19 cellular contexts compared by ENCODE assay signal in the genomic region with DNA sequence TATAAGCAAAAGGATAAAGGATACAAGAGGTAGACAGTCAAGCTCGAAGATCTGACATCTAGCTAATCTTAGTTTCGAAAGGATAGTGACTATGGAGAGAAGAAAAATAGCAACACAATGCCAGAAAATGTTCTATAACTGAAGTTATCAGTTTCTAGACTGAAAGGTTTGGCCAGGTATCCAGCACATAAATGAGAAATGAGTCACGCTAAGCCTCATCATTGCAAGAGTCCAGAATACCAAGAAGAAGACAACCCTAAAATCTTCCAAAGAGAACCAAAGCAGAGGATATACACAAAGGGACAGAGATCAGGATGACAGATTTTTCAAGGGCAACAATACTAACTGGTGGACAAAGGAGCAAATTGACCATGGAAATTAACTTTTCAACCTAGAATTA.
"Had no signal": no experiment of that assay in that cellular context is flagged by ENCODE, and none has a peak within 500 bp of the region (broad histone marks: within the 10 kb centered on the region; RNA-seq: fewer than 3 reads in every experiment).

No MANE protein-coding gene starts in this region.

- H3K9me3 Mint-ChIP-seq: stimulated activated memory B cell treated with anti-CD40 and anti-IgM and Interleukin-4, amounts not matched to agents 10 μg/mL and 1 μg/mL and 100 μg/mL, for 72 hours had no signal

- H3K27me3 ChIP-seq: esophagus squamous epithelium, neutrophil, spleen, tibial nerve, upper lobe of right lung had no signal

- H3K4me3 ChIP-seq: esophagus squamous epithelium, mucosa of descending colon, spleen, tibial nerve, upper lobe of right lung had no signal

- H3K27ac Mint-ChIP-seq: naive thymus-derived CD8-positive, alpha-beta T cell; stimulated activated memory B cell treated with anti-CD40 and anti-IgM and Interleukin-4, amounts not matched to agents 10 μg/mL and 1 μg/mL and 100 μg/mL, for 72 hours; stimulated activated naive CD8-positive, alpha-beta T cell treated with anti-CD3 and anti-CD28 coated beads, Interleukin-15, Interleukin-2, amounts not matched to agents 100 ng/mL and 50 ng/mL, for 24 hours had no signal

- H3K4me1 Mint-ChIP-seq: naive thymus-derived CD8-positive, alpha-beta T cell; stimulated activated memory B cell treated with anti-CD40 and anti-IgM and Interleukin-4, amounts not matched to agents 10 μg/mL and 1 μg/mL and 100 μg/mL, for 72 hours had no signal

- H3K4me3 Mint-ChIP-seq: naive thymus-derived CD8-positive, alpha-beta T cell; stimulated activated memory B cell treated with anti-CD40 and anti-IgM and Interleukin-4, amounts not matched to agents 10 μg/mL and 1 μg/mL and 100 μg/mL, for 72 hours; stimulated activated naive CD8-positive, alpha-beta T cell treated with anti-CD3 and anti-CD28 coated beads, Interleukin-15, Interleukin-2, amounts not matched to agents 100 ng/mL and 50 ng/mL, for 24 hours had no signal

- H3K4me1 ChIP-seq: esophagus squamous epithelium, spleen, tibial nerve, upper lobe of right lung had no signal

- ATAC-seq: left lobe of liver; mucosa of descending colon; naive thymus-derived CD8-positive, alpha-beta T cell; sciatic nerve; stimulated activated memory B cell treated with anti-CD40 and anti-IgM and Interleukin-4, amounts not matched to agents 10 μg/mL and 1 μg/mL and 100 μg/mL, for 72 hours; upper lobe of right lung had no signal

- DNase-seq: effector memory CD4-positive, alpha-beta T cell; esophagus squamous epithelium; foreskin melanocyte; head of caudate nucleus; hippocampal formation; mucosa of descending colon; naive thymus-derived CD8-positive, alpha-beta T cell; posterior cingulate gyrus; spleen; stimulated activated CD4-positive, alpha-beta T cell treated with anti-CD3 and anti-CD28 coated beads, Interleukin-15, amount 100 ng/mL, for 24 hours; stimulated activated CD4-positive, alpha-beta T cell treated with anti-CD3 and anti-CD28 coated beads, Interleukin-1b, Interleukin-23, amount 100 ng/mL, for 48 hours; stimulated activated CD4-positive, alpha-beta T cell treated with anti-CD3 and anti-CD28 coated beads, Interleukin-4, amount 100 ng/mL, for 24 hours; upper lobe of right lung had no signal

- H3K36me3 ChIP-seq: esophagus squamous epithelium, neutrophil, spleen, tibial nerve, upper lobe of right lung had no signal

- H3K27me3 Mint-ChIP-seq: stimulated activated memory B cell treated with anti-CD40 and anti-IgM and Interleukin-4, amounts not matched to agents 10 μg/mL and 1 μg/mL and 100 μg/mL, for 72 hours; stimulated activated naive CD8-positive, alpha-beta T cell treated with anti-CD3 and anti-CD28 coated beads, Interleukin-15, Interleukin-2, amounts not matched to agents 100 ng/mL and 50 ng/mL, for 24 hours had no signal

- H3K9me3 ChIP-seq: esophagus squamous epithelium, mucosa of descending colon, neutrophil, spleen, tibial nerve, upper lobe of right lung had no signal

- H3K27ac ChIP-seq: esophagus squamous epithelium, neutrophil, spleen, tibial nerve, upper lobe of right lung had no signal

- H3K36me3 Mint-ChIP-seq: naive thymus-derived CD8-positive, alpha-beta T cell; stimulated activated memory B cell treated with anti-CD40 and anti-IgM and Interleukin-4, amounts not matched to agents 10 μg/mL and 1 μg/mL and 100 μg/mL, for 72 hours had no signal
